In the genomic region with DNA sequence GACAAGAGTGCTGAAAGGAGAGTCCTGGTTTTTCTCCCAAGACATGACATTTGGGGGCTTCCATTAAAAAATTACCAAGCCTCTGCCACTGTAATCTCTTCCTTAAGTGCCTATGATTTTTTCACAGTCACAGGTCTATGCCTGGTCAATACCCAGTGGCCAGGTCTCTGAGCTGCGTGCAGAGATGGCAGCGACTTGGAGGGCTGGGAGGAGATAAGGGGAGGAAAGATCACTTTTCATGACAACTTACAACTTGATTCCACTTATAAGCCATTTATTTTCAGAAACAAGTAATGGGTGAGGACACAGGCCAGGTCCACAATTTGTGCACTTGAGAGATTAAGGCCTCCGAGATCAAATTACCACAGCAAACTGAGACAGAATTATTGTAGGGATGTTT, we compare ENCODE assay signal across 25 cellular contexts. TPM values are rescaled to one million over a fixed set of nuclear protein-coding genes. Genes with fewer than 3 reads are reported as not detected.
"Had no signal": no experiment of that assay in that cellular context is flagged by ENCODE, and none has a peak within 500 bp of the region (broad histone marks: within the 10 kb centered on the region; RNA-seq: fewer than 3 reads in every experiment).

No MANE protein-coding gene starts in this region.

- H3K9me3 ChIP-seq: body of pancreas, gastrocnemius medialis, upper lobe of right lung had no signal

- H3K4me1 ChIP-seq: gastrocnemius medialis had no signal

- H3K27ac Mint-ChIP-seq: activated B cell treated with CpG ODN at 0.5 μM for 24 hours; activated CD8-positive, alpha-beta T cell treated with anti-CD3 and anti-CD28 coated beads for 36 hours; activated naive CD8-positive, alpha-beta T cell; effector memory CD8-positive, alpha-beta T cell; naive thymus-derived CD4-positive, alpha-beta T cell; progenitor cell of endocrine pancreas; stimulated activated effector memory CD8-positive, alpha-beta T cell treated with anti-CD3 and anti-CD28 coated beads, Interleukin-12 subunit alpha, Interleukin-12 subunit beta, amount 100 ng/mL, for 72 hours; stimulated activated naive CD8-positive, alpha-beta T cell treated with anti-CD3 and anti-CD28 coated beads, Interleukin-15, Interleukin-2, amounts not matched to agents 100 ng/mL and 50 ng/mL, for 24 hours had no signal

- H3K27me3 ChIP-seq: body of pancreas had no signal

- H3K36me3 ChIP-seq: gastrocnemius medialis, upper lobe of right lung had no signal

- H3K9me3 Mint-ChIP-seq: activated B cell treated with CpG ODN at 0.5 μM for 24 hours; activated CD8-positive, alpha-beta T cell treated with anti-CD3 and anti-CD28 coated beads for 36 hours; effector memory CD8-positive, alpha-beta T cell; stimulated activated effector memory CD8-positive, alpha-beta T cell treated with anti-CD3 and anti-CD28 coated beads, Interleukin-12 subunit alpha, Interleukin-12 subunit beta, amount 100 ng/mL, for 72 hours; stimulated activated naive CD8-positive, alpha-beta T cell treated with anti-CD3 and anti-CD28 coated beads, Interleukin-15, Interleukin-2, amounts not matched to agents 100 ng/mL and 50 ng/mL, for 24 hours had no signal

- H3K36me3 Mint-ChIP-seq: activated naive CD8-positive, alpha-beta T cell; stimulated activated effector memory CD8-positive, alpha-beta T cell treated with anti-CD3 and anti-CD28 coated beads, Interleukin-12 subunit alpha, Interleukin-12 subunit beta, amount 100 ng/mL, for 72 hours had no signal

- DNase-seq: activated B cell treated with CpG ODN at 0.5 μM for 24 hours; activated CD4-positive, alpha-beta T cell treated with anti-CD3 and anti-CD28 coated beads, Interleukin-2, amount 50 U/mL, for 1 hour; activated CD8-positive, alpha-beta T cell treated with anti-CD3 and anti-CD28 coated beads for 36 hours; activated naive CD4-positive, alpha-beta T cell treated with Interleukin-2 at 50 U/mL for 16 hours; activated T-cell treated with anti-CD3 and anti-CD28 coated beads, Interleukin-2, amount 50 U/mL, for 48 hours; aorta; body of pancreas; cortex of kidney; effector memory CD8-positive, alpha-beta T cell; erythroblast; gastrocnemius medialis; left cardiac atrium; midbrain; naive thymus-derived CD4-positive, alpha-beta T cell; stimulated activated CD4-positive, alpha-beta T cell treated with anti-CD3 and anti-CD28 coated beads, Interleukin-12 subunit alpha, Interleukin-12 subunit beta, amount 100 ng/mL, for 4 hours; stimulated activated CD4-positive, alpha-beta T cell treated with anti-CD3 and anti-CD28 coated beads, Interleukin-4, amount 100 ng/mL, for 24 hours; substantia nigra; T-helper 2 cell; upper lobe of right lung had no signal

- H3K4me3 ChIP-seq: body of pancreas, gastrocnemius medialis, hepatocyte, skin epidermis, upper lobe of right lung had no signal

- H3K4me1 Mint-ChIP-seq: activated B cell treated with CpG ODN at 0.5 μM for 24 hours; stimulated activated effector memory CD8-positive, alpha-beta T cell treated with anti-CD3 and anti-CD28 coated beads, Interleukin-12 subunit alpha, Interleukin-12 subunit beta, amount 100 ng/mL, for 72 hours had no signal

- H3K4me3 Mint-ChIP-seq: activated B cell treated with CpG ODN at 0.5 μM for 24 hours; activated CD8-positive, alpha-beta T cell treated with anti-CD3 and anti-CD28 coated beads for 36 hours; activated naive CD8-positive, alpha-beta T cell; effector memory CD8-positive, alpha-beta T cell; naive thymus-derived CD4-positive, alpha-beta T cell; stimulated activated effector memory CD8-positive, alpha-beta T cell treated with anti-CD3 and anti-CD28 coated beads, Interleukin-12 subunit alpha, Interleukin-12 subunit beta, amount 100 ng/mL, for 72 hours; stimulated activated naive CD8-positive, alpha-beta T cell treated with anti-CD3 and anti-CD28 coated beads, Interleukin-15, Interleukin-2, amounts not matched to agents 100 ng/mL and 50 ng/mL, for 24 hours had no signal

RNA-seq across cellular contexts. Expression of a gene that starts 1.9 kb away (rescaled TPM):
- total RNA-seq: activated B cell treated with CpG ODN at 0.5 μM for 24 hours; activated CD8-positive, alpha-beta T cell treated with anti-CD3 and anti-CD28 coated beads for 36 hours; naive thymus-derived CD4-positive, alpha-beta T cell had no signal
- polyA plus RNA-seq: naive thymus-derived CD4-positive, alpha-beta T cell had no signal

RNA-seq across cellular contexts. Expression of a gene that starts 38.3 kb away (rescaled TPM):
- total RNA-seq: activated B cell treated with CpG ODN at 0.5 μM for 24 hours; activated CD8-positive, alpha-beta T cell treated with anti-CD3 and anti-CD28 coated beads for 36 hours; naive thymus-derived CD4-positive, alpha-beta T cell had no signal
- polyA plus RNA-seq: aorta; naive thymus-derived CD4-positive, alpha-beta T cell had no signal
